Comparison of ENCODE assay signal across 8 cellular contexts in the genomic region with DNA sequence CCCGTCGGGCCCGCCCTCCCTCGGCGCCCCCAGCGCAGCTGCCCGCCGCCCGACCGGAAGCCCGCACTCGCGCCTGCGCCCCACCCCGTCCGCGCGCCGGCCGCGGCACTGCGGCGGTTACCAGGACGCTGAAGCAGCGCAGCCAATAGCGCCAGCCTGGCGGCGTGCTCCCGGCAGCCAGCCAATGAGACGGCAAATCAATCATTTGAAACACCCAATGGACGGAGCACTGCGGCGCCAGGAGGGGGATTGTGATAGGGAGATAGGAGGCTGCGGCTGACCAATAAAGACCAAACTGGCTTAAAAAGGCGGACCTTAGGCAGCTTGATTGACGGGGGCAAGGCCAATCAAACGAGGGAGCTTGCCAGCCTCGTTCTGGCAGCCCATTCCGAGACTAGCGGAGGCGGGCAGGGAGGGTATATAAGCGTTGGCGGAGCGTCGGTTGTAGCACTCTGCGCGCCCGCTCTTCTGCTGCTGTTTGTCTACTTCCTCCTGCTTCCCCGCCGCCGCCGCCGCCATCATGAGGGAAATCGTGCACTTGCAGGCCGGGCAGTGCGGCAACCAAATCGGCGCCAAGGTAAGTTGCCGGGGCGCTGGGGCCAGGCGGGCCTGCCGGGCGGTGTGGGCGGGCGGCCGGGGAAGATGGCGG.
DNase-seq lines count a peak whose midpoint lies in the region; ATAC-seq lines count a peak whose summit lies in the region.

Gene TUBB4B (plus strand): TSS at position 447 of the 649 bp plus-strand sequence. CDS start 74 bp downstream, at position 521.

- peak within 1 kb of the TSS; percentile 86 to 97 (median 94) for H3K9ac ChIP-seq in BLaER1 treated with 17β-estradiol and CSF1 and Interleukin-3, amounts not matched to agents 10 nM and 100 nM

- H3K36me3 ChIP-seq in BLaER1 treated with 17β-estradiol and CSF1 and Interleukin-3, amounts not matched to agents 10 nM and 100 nM = peaks cover 23 to 30% (median 27%) of the 10 kb centered on the region in 11 experiments

- peak within 1 kb of the TSS; percentile 92 to 100 (median 97) for H3K4me2 ChIP-seq in BLaER1 treated with 17β-estradiol and CSF1 and Interleukin-3, amounts not matched to agents 10 nM and 100 nM

- DNase-seq in NCI-H748 (lab: John Stamatoyannopoulos, UW; ENCODE audit: unreplicated experiment) (peak; percentile 100), dedifferentiated amniotic fluid mesenchymal stem cell (ENCODE audit: extremely low spot score) (peak; percentile 100), left kidney (ENCODE audit: low read depth, low spot score) (peak; percentile 100)
- DNase-seq in activated CD4-positive, alpha-beta T cell treated with anti-CD3 and anti-CD28 coated beads, Interleukin-2, amount 50 U/mL, for 1 hour = peak; percentile 96
- peak; percentile 94 to 96 for DNase-seq in stimulated activated CD4-positive, alpha-beta T cell treated with anti-CD3 and anti-CD28 coated beads, Interleukin-2, amount 100 ng/mL, for 24 hours

- H3K9me3 ChIP-seq in BLaER1 treated with 17β-estradiol and CSF1 and Interleukin-3, amounts not matched to agents 10 nM and 100 nM (replicated peaks in 1 of 11) = peaks cover 0 to 3% (median 0%) of the 10 kb centered on the region in 11 experiments; a peak in 1 of 22 replicates

- peak within 1 kb of the TSS; percentile 83 to 99 (median 98) for H3K4me3 ChIP-seq in BLaER1 treated with 17β-estradiol and CSF1 and Interleukin-3, amounts not matched to agents 10 nM and 100 nM

- H3K27me3 ChIP-seq in BLaER1 treated with 17β-estradiol and CSF1 and Interleukin-3, amounts not matched to agents 10 nM and 100 nM = no peaks in the 10 kb centered on the region

- ATAC-seq in GM19351 (IDR thresholded peaks at IDR 0.05; ENCODE audit: unreplicated experiment) (peak; percentile 73), HG03521 (IDR thresholded peaks at IDR 0.05; ENCODE audit: unreplicated experiment) (peak; percentile 72)

- H3K27ac ChIP-seq in BLaER1 treated with 17β-estradiol and CSF1 and Interleukin-3, amounts not matched to agents 10 nM and 100 nM = peak within 1 kb of the TSS; percentile 80 to 98 (median 93)

- peaks cover 30 to 76% (median 67%) of the 10 kb centered on the region in 11 experiments for H4K20me1 ChIP-seq in BLaER1 treated with 17β-estradiol and CSF1 and Interleukin-3, amounts not matched to agents 10 nM and 100 nM

- peaks cover 66 to 82% (median 79%) of the 10 kb centered on the region in 10 experiments for H3K4me1 ChIP-seq in BLaER1 treated with 17β-estradiol and CSF1 and Interleukin-3, amounts not matched to agents 10 nM and 100 nM

Comparison
In these comparisons a context has a peak if more than half of its experiments do, and no peak if none do; other contexts are left out.
1. Peak in every context shown above with its lines: DNase-seq, ATAC-seq, H3K4me3 ChIP-seq and H3K27ac ChIP-seq.